In genomic region chr1:59903136-59903754, GRCh38 we compare ENCODE assay signal across 9 cellular contexts. TPM values are rescaled to one million over a fixed set of nuclear protein-coding genes. Genes with fewer than 3 reads are reported as not detected.
A peak's percentile ranks its signal among the peaks of the same experiment; 100 is the strongest.
DNase-seq lines count a peak whose midpoint lies in the region; ATAC-seq lines count a peak whose summit lies in the region.
"Had no signal": no experiment of that assay in that cellular context is flagged by ENCODE, and none has a peak within 500 bp of the region (broad histone marks: within the 10 kb centered on the region; RNA-seq: fewer than 3 reads in every experiment).

No MANE protein-coding gene starts in this region.

- DNase-seq in CD1c-positive myeloid dendritic cell (ENCODE audit: extremely low spot score) = peak; percentile 9
- DNase-seq in RPMI8226 = peak; percentile 63
- DNase-seq in fibroblast of gingiva (ENCODE audit: low read depth) = peak; percentile 7
- peak; percentile 46 for DNase-seq in renal cortical epithelial cell (ENCODE audit: low read depth)

- ATAC-seq in GM18511 (IDR thresholded peaks at IDR 0.05; ENCODE audit: unreplicated experiment) = peak; percentile 89
- peak; percentile 72 for ATAC-seq in HG03280 (IDR thresholded peaks at IDR 0.05; ENCODE audit: unreplicated experiment)
- no peak for ATAC-seq in HG03196 (IDR thresholded peaks at IDR 0.05; ENCODE audit: unreplicated experiment)
- no peak for ATAC-seq in HG03439 (IDR thresholded peaks at IDR 0.05; ENCODE audit: unreplicated experiment)

RNA-seq across cellular contexts. Expression of gene CYP2J2, which starts 23.3 kb away (rescaled TPM):
- total RNA-seq in renal cortical epithelial cell = 3.1 and 4.3 TPM in 2 replicates
- total RNA-seq: SJSA1 had no signal

Comparison
In these comparisons a context has a peak if more than half of its experiments do, and no peak if none do; other contexts are left out.
1. DNase-seq: peak in every context shown above with its lines; median percentile 63 in RPMI8226; 46 in renal cortical epithelial cell; 9 in CD1c-positive myeloid dendritic cell; 7 in fibroblast of gingiva.
2. ATAC-seq: peak in GM18511 (single experiment) and HG03280 (single experiment); none in HG03196 (single experiment) and HG03439 (single experiment).